ENCODE assay signal across 16 cellular contexts in the genomic region with DNA sequence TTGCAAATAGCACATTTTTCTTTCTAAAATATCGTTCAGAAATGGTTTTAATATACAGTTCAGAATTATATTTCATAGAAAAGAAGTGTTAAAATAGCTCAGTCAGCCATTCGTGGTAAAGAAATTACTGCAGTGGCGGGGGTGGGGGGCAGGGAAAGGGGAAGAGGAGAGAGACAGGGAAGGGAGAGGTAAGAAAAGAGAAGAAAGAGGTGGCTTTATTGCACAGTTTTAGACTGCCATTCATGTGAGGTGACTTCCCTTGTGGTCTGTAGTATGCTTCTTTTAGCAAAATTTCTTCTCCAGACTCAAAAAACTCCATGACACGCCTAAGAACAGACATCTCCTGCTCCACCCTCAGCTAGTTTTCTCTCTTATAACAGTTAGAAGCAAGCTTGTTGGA.
"Had no signal": no experiment of that assay in that cellular context is flagged by ENCODE, and none has a peak within 500 bp of the region (broad histone marks: within the 10 kb centered on the region; RNA-seq: fewer than 3 reads in every experiment).

No MANE protein-coding gene starts in this region.

- DNase-seq: islet precursor cell; left ventricle myocardium inferior; mesendoderm; naive thymus-derived CD4-positive, alpha-beta T cell; ovary; right cardiac atrium; stimulated activated CD4-positive, alpha-beta T cell treated with anti-CD3 and anti-CD28 coated beads, Interleukin-12 subunit alpha, Interleukin-12 subunit beta, amount 100 ng/mL, for 4 hours; stimulated activated CD4-positive, alpha-beta T cell treated with anti-CD3 and anti-CD28 coated beads, Interleukin-15, amount 100 ng/mL, for 24 hours; stimulated activated CD4-positive, alpha-beta T cell treated with anti-CD3 and anti-CD28 coated beads, Interleukin-2, amount 100 ng/mL, for 24 hours; stimulated activated CD4-positive, alpha-beta T cell treated with anti-CD3 and anti-CD28 coated beads, Interleukin-4, amount 100 ng/mL, for 1 hour; stimulated activated naive CD4-positive, alpha-beta T cell; uterus had no signal

- H3K4me3 ChIP-seq: hepatocyte, left ventricle myocardium inferior, lung, ovary, skin epidermis, tibial nerve, uterus had no signal
